Comparison of ENCODE assay signal across 9 cellular contexts in the genomic region with DNA sequence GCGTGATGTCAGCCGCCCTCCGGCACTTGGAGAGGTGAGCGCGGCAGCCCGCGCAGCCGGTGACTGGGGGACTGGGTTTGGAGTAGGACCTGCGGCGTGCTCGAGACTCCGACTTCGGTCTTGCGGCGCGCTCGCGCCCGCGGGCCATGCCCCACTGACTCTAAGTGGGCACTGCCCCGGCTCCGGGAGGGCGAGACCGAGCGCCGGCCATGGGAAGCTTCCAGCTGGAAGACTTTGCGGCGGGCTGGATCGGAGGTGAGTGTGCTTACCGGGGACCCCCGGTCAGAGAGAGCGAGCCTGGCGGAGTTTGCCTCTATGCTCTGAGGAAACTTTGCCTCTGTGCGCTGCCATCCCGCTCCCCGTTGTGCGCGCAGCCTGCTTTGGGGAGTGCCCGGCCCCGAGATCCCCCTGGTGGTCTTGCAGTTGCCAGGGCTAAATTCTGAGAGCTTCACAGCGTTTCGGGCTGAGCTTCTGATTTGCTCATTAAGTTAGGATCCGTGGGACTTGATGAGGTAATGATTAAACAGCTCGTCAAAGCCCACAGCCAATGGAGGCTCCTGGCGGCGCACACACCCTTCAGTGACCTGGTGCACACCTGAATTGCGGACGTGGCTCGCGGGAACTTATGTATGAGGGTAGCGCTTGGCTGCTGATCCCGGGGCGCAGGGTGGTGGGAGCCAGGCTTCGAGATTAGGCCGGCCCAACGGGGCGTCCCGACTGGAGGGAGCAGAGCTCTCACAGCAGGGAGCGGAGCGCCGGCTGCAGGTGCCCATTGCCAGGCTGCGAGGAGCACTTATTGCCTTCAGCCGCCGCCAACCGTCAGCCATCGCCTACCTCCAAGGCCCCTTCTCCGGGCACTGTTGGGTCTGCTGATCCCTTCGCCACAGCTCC. TPM values are rescaled to one million over a fixed set of nuclear protein-coding genes. Genes with fewer than 3 reads are reported as not detected.
DNase-seq lines count a peak whose midpoint lies in the region; ATAC-seq, FAIRE-seq and TF ChIP-seq lines count a peak whose summit lies in the region.
"Had no signal": no experiment of that assay in that cellular context is flagged by ENCODE, and none has a peak within 500 bp of the region (broad histone marks: within the 10 kb centered on the region; RNA-seq: fewer than 3 reads in every experiment).

A gene with protein sequence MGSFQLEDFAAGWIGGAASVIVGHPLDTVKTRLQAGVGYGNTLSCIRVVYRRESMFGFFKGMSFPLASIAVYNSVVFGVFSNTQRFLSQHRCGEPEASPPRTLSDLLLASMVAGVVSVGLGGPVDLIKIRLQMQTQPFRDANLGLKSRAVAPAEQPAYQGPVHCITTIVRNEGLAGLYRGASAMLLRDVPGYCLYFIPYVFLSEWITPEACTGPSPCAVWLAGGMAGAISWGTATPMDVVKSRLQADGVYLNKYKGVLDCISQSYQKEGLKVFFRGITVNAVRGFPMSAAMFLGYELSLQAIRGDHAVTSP (plus strand): TSS at position 25 of the 891 bp plus-strand sequence. CDS start 185 bp downstream, at position 210.

- no peaks in the 10 kb centered on the region for H3K9me3 ChIP-seq in pancreas

- H3K27ac Mint-ChIP-seq in activated naive CD4-positive, alpha-beta T cell treated with anti-CD3 and anti-CD28 coated beads, Interleukin-2, amount 10 ng/mL, durations not matched to agents 7 days and 5 days = no peak within 1 kb of the TSS

- TF ChIP-seq CTCF in KMS-11 (conservative IDR thresholded peaks at IDR 0.05; ENCODE audit: low read depth, low read length) (0 out of 2 replicates have a peak, but pooled peaks have one; percentile 39), VCaP (conservative IDR thresholded peaks at IDR 0.05) (peak; percentile 58), pancreas (IDR thresholded peaks at IDR 0.05) (peak in 2 of 4 donors; percentile 5 to 37)

- H3K4me1 ChIP-seq in KMS-11 (ENCODE audit: low read depth, poor library complexity, severe bottlenecking) (peaks cover 4% of the 10 kb centered on the region), pancreas (no peaks in the 10 kb centered on the region)

- intact Hi-C loops in pancreas (cut with DNase I) = loop anchor here in 1 of 3 donors (5.0 to 10.0 kb wide), 2 partner anchors 273 to 370 kb away; no protein-coding TSS in a partner anchor

- FAIRE-seq in pancreas (lab: Jason Lieb, UNC) = no peak
- FAIRE-seq: colon had no signal

- H3K27ac ChIP-seq in KMS-11 (no peak within 1 kb of the TSS), VCaP (peak within 1 kb of the TSS; percentile 46), pancreas (peak within 1 kb of the TSS; percentile 48 to 84 (median 60))

- peak within 1 kb of the TSS; percentile 48; the same call in 1 of the 2 replicates for H3K9ac ChIP-seq in KMS-11

- 0% methylated on average over 68 of the region's 68 CpGs for WGBS in pancreas, 2 donors

- no peak within 1 kb of the TSS for H3K4me3 Mint-ChIP-seq in activated naive CD4-positive, alpha-beta T cell treated with anti-CD3 and anti-CD28 coated beads, Interleukin-2, amount 10 ng/mL, durations not matched to agents 7 days and 5 days

- H4K20me1 ChIP-seq in KMS-11 (ENCODE audit: insufficient read depth) = no peaks in the 10 kb centered on the region

- H3K4me2 ChIP-seq in KMS-11 = peak within 1 kb of the TSS; percentile 95

- no peaks in the 10 kb centered on the region for H3K4me1 Mint-ChIP-seq in activated naive CD4-positive, alpha-beta T cell treated with anti-CD3 and anti-CD28 coated beads, Interleukin-2, amount 10 ng/mL, durations not matched to agents 7 days and 5 days

- H3K79me2 ChIP-seq in KMS-11 (ENCODE audit: insufficient read depth, low read depth) = no peaks in the 10 kb centered on the region

- peak within 1 kb of the TSS; percentile 98 for H2AFZ ChIP-seq in KMS-11 (ENCODE audit: low read depth)

- ATAC-seq in pancreas = peak; percentile 90 to 95 (median 93)
- ATAC-seq in GM21423 (IDR thresholded peaks at IDR 0.05; ENCODE audit: unreplicated experiment) = no peak

- H3K27me3 ChIP-seq in KMS-11 (ENCODE audit: insufficient read depth, low read depth) = no peaks in the 10 kb centered on the region
- no peaks in the 10 kb centered on the region for H3K27me3 ChIP-seq in pancreas

- DNase-seq in activated naive CD4-positive, alpha-beta T cell treated with anti-CD3 and anti-CD28 coated beads, Interleukin-2, amount 10 ng/mL, durations not matched to agents 7 days and 5 days = peak; percentile 41
- no peak for DNase-seq in activated naive CD4-positive, alpha-beta T cell (lab: John Stamatoyannopoulos, UW)
- DNase-seq in foreskin melanocyte (peak; percentile 21), pancreas (peak; percentile 71 to 92 (median 77)), HCEC 1CT (no peak)

- H3K4me3 ChIP-seq in KMS-11 (IDR thresholded peaks at IDR 0.05; ENCODE audit: insufficient read depth, low read depth, low read length) (no peak within 1 kb of the TSS), pancreas (peak within 1 kb of the TSS; percentile 26 to 60 (median 40))

- H3K27me3 Mint-ChIP-seq in activated naive CD4-positive, alpha-beta T cell treated with anti-CD3 and anti-CD28 coated beads, Interleukin-2, amount 10 ng/mL, durations not matched to agents 7 days and 5 days = peaks cover 65% of the 10 kb centered on the region

- no peaks in the 10 kb centered on the region for H3K36me3 Mint-ChIP-seq in activated naive CD4-positive, alpha-beta T cell treated with anti-CD3 and anti-CD28 coated beads, Interleukin-2, amount 10 ng/mL, durations not matched to agents 7 days and 5 days

- H3K9me3 Mint-ChIP-seq in activated naive CD4-positive, alpha-beta T cell treated with anti-CD3 and anti-CD28 coated beads, Interleukin-2, amount 10 ng/mL, durations not matched to agents 7 days and 5 days = peaks cover 9% of the 10 kb centered on the region

- CTCF ChIA-PET in activated naive CD4-positive, alpha-beta T cell treated with anti-CD3 and anti-CD28 coated beads, Interleukin-2, amount 10 ng/mL, durations not matched to agents 7 days and 5 days (lab: Charles Lee) = interaction anchor here (0.9 to 1.4 kb wide), 3 partner anchors 9 to 372 kb away, joined by 3 read pairs; no protein-coding TSS in a partner anchor

- H3K36me3 ChIP-seq in KMS-11 (ENCODE audit: insufficient read depth) = no peaks in the 10 kb centered on the region
- no peaks in the 10 kb centered on the region for H3K36me3 ChIP-seq in pancreas

RNA-seq across cellular contexts. Expression of the gene that starts here (rescaled TPM):
- total RNA-seq in pancreas = 1 to 10 TPM in 3 of 6 donors, under 1 TPM in 3; 0.37 to 2.1 (median 1.1) TPM
- 1 to 10 TPM; 1.5 to 3.2 TPM for polyA plus RNA-seq in pancreas

Comparison
In these comparisons a context has a peak if more than half of its experiments do, and no peak if none do; other contexts are left out.
1. DNase-seq: peak in activated naive CD4-positive, alpha-beta T cell treated with anti-CD3 and anti-CD28 coated beads, Interleukin-2, amount 10 ng/mL, durations not matched to agents 7 days and 5 days (single experiment), foreskin melanocyte (single experiment) and pancreas (6 of 6); none in activated naive CD4-positive, alpha-beta T cell (0 of 4) and HCEC 1CT (single experiment).